ENCODE assay signal across 10 cellular contexts in the genomic region with DNA sequence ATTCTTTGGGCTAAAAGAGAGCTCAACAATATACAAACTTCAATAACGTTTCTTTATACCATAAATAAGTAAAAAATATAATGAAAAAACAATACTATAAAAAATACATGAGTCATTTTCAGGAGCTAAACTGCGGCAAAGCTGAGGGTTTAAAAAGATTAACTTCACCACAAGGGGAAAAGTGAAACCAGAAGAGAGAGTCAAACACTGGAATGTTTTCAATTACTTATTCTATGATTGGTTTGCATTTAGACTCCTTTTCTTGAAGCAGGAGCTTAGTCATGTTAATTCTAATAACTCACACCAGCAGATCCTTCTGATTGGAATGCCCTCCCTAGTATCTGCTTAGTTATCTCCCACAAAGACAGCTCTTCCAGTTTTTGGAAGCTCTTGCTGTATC.
DNase-seq lines count a peak whose midpoint lies in the region; ATAC-seq, FAIRE-seq and TF ChIP-seq lines count a peak whose summit lies in the region.
"Had no signal": no experiment of that assay in that cellular context is flagged by ENCODE, and none has a peak within 500 bp of the region (broad histone marks: within the 10 kb centered on the region; RNA-seq: fewer than 3 reads in every experiment).

No MANE protein-coding gene starts in this region.

- 59% methylated on average over 2 of the region's 2 CpGs for WGBS in prostate gland

- H3K4me3 ChIP-seq in bronchial epithelial cell (ENCODE audit: low read depth, low read length) (no peak overlapping the region), left lung (no peak overlapping the region), gastrocnemius medialis (no peak overlapping the region), prostate gland (no peak overlapping the region)

- in situ Hi-C loops in gastrocnemius medialis (cut with MboI; ENCODE audit: low sequenced_read_pairs in 4 of 4), result no loop called here

- TF ChIP-seq CTCF in AG09319 (IDR thresholded peaks at IDR 0.05; ENCODE audit: low read depth, low read length) (no peak; the same call in none of the 2 replicates), bronchial epithelial cell (IDR thresholded peaks at IDR 0.05; ENCODE audit: insufficient read depth, low read length, severe bottlenecking) (no peak), left lung (IDR thresholded peaks at IDR 0.05) (no peak), gastrocnemius medialis (IDR thresholded peaks at IDR 0.05 in 4 of 5, conservative IDR thresholded peaks at IDR 0.05 in 1 of 5) (no peak), prostate gland (IDR thresholded peaks at IDR 0.05) (no peak)

- H3K9me3 ChIP-seq in left lung (no peaks in the 10 kb centered on the region), gastrocnemius medialis (no peaks in the 10 kb centered on the region), prostate gland (no peaks in the 10 kb centered on the region)

- no peak overlapping the region for H3K27ac ChIP-seq in left lung
- H3K27ac ChIP-seq in gastrocnemius medialis, result no peak overlapping the region
- no peak overlapping the region for H3K27ac ChIP-seq in prostate gland
- H3K27ac ChIP-seq in substantia nigra (ENCODE audit: low read depth, low read length, poor library complexity, severe bottlenecking), result no peak overlapping the region

- DNase-seq in AG09319 (ENCODE audit: extremely low read depth, low read depth) (peak; percentile 57), LoVo (ENCODE audit: low spot score) (peak; percentile 43), bronchial epithelial cell (ENCODE audit: low read depth) (peak; percentile 37), left lung (no peak), gastrocnemius medialis (no peak), prostate gland (ENCODE audit: low spot score) (no peak), substantia nigra (lab: John Stamatoyannopoulos, UW) (no peak)
- no peak for DNase-seq in stimulated activated CD4-positive, alpha-beta T cell treated with anti-CD3 and anti-CD28 coated beads, Interleukin-4, amount 100 ng/mL, for 1 hour
- DNase-seq: CD8-positive, alpha-beta memory T cell; naive thymus-derived CD8-positive, alpha-beta T cell had no signal

- no peak for TF ChIP-seq POLR2A in gastrocnemius medialis (IDR thresholded peaks at IDR 0.05)
- no peak for TF ChIP-seq POLR2A in prostate gland (IDR thresholded peaks at IDR 0.05)

- H3K4me1 ChIP-seq in left lung (no peaks in the 10 kb centered on the region), gastrocnemius medialis (no peaks in the 10 kb centered on the region), prostate gland (replicated peaks) (no peaks in the 10 kb centered on the region)

- no peak for FAIRE-seq in bronchial epithelial cell (lab: Jason Lieb, UNC)

- no peaks in the 10 kb centered on the region for H3K27me3 ChIP-seq in bronchial epithelial cell (ENCODE audit: control insufficient read depth, insufficient read depth, low read length)
- H3K27me3 ChIP-seq in left lung, result no peaks in the 10 kb centered on the region
- H3K27me3 ChIP-seq in gastrocnemius medialis, result no peaks in the 10 kb centered on the region
- no peaks in the 10 kb centered on the region for H3K27me3 ChIP-seq in prostate gland (replicated peaks; ENCODE audit: insufficient read depth)

- ATAC-seq in left lung (peak; percentile 57), gastrocnemius medialis (no peak)
- ATAC-seq: naive thymus-derived CD8-positive, alpha-beta T cell had no signal

- intact Hi-C loops in left lung (cut with DNase I), result no loop called here
- intact Hi-C loops in gastrocnemius medialis (cut with DNase I; ENCODE audit: low total_unique reads), result no loop called here
- intact Hi-C loops in prostate gland (cut with DNase I), result no loop called here

- no peaks in the 10 kb centered on the region for H3K36me3 ChIP-seq in bronchial epithelial cell (ENCODE audit: control insufficient read depth, insufficient read depth, low read length)
- H3K36me3 ChIP-seq in left lung, result no peaks in the 10 kb centered on the region
- no peaks in the 10 kb centered on the region for H3K36me3 ChIP-seq in gastrocnemius medialis
- H3K36me3 ChIP-seq in prostate gland, result no peaks in the 10 kb centered on the region

Comparison
In these comparisons a context has a peak if more than half of its experiments do, and no peak if none do; other contexts are left out.
1. DNase-seq: peak in AG09319 (single experiment), LoVo (single experiment) and bronchial epithelial cell (single experiment); none in left lung (0 of 2), gastrocnemius medialis (0 of 2), prostate gland (single experiment), stimulated activated CD4-positive, alpha-beta T cell treated with anti-CD3 and anti-CD28 coated beads, Interleukin-4, amount 100 ng/mL, for 1 hour (single experiment) and substantia nigra (0 of 49).